ENCODE assay signal across 9 cellular contexts in genomic region chr10:117663750-117664149, GRCh38.
A peak's percentile ranks its signal among the peaks of the same experiment; 100 is the strongest.
DNase-seq lines count a peak whose midpoint lies in the region; ATAC-seq and TF ChIP-seq lines count a peak whose summit lies in the region.
"Had no signal": no experiment of that assay in that cellular context is flagged by ENCODE, and none has a peak within 500 bp of the region (broad histone marks: within the 10 kb centered on the region; RNA-seq: fewer than 3 reads in every experiment).

No MANE protein-coding gene starts in this region.

- peak; percentile 67 for DNase-seq in EH (ENCODE audit: low read depth)
- peak; percentile 97 for DNase-seq in choroid plexus epithelial cell (ENCODE audit: low read depth)
- no peak for DNase-seq in esophagus muscularis mucosa (ENCODE audit: extremely low spot score)
- no peak for DNase-seq in CD8-positive, alpha-beta memory T cell
- DNase-seq in HK-2 (ENCODE audit: unreplicated experiment): no peak

- no peak overlapping the region for H3K4me3 Mint-ChIP-seq in CD8-positive, alpha-beta memory T cell
- H3K4me3 Mint-ChIP-seq: IgD-negative memory B cell had no signal

- H3K36me3 Mint-ChIP-seq in CD8-positive, alpha-beta memory T cell: no peaks in the 10 kb centered on the region
- H3K36me3 Mint-ChIP-seq: IgD-negative memory B cell had no signal

- H3K4me1 Mint-ChIP-seq in CD8-positive, alpha-beta memory T cell: no peaks in the 10 kb centered on the region

- no peaks in the 10 kb centered on the region for H3K36me3 ChIP-seq in esophagus muscularis mucosa
- no peaks in the 10 kb centered on the region for H3K36me3 ChIP-seq in CD8-positive, alpha-beta memory T cell (ENCODE audit: insufficient read depth, low read length)

- TF ChIP-seq CTCF in choroid plexus epithelial cell (conservative IDR thresholded peaks at IDR 0.05; ENCODE audit: low read depth, low read length) (no peak), esophagus muscularis mucosa (IDR thresholded peaks at IDR 0.05) (no peak)

- POLR2A ChIA-PET in CD8-positive, alpha-beta memory T cell (lab: Charles Lee): no interaction called here

- no peaks in the 10 kb centered on the region for H3K4me1 ChIP-seq in esophagus muscularis mucosa
- no peaks in the 10 kb centered on the region for H3K4me1 ChIP-seq in CD8-positive, alpha-beta memory T cell (ENCODE audit: insufficient read depth, low read length)

- WGBS in esophagus muscularis mucosa: 15% methylated on average over 2 of the region's 2 CpGs

- no peak overlapping the region for H3K27ac ChIP-seq in esophagus muscularis mucosa (replicated peaks in 1 of 4)
- H3K27ac ChIP-seq in CD8-positive, alpha-beta memory T cell (ENCODE audit: low read depth, low read length): no peak overlapping the region

- intact Hi-C loops in esophagus muscularis mucosa (cut with DNase I): no loop called here

- H3K9me3 ChIP-seq in esophagus muscularis mucosa: no peaks in the 10 kb centered on the region
- H3K9me3 ChIP-seq in CD8-positive, alpha-beta memory T cell (ENCODE audit: low read length): no peaks in the 10 kb centered on the region

- no peak for TF ChIP-seq POLR2A in esophagus muscularis mucosa (IDR thresholded peaks at IDR 0.05; ENCODE audit: low read depth)

- H3K27me3 ChIP-seq in esophagus muscularis mucosa: no peaks in the 10 kb centered on the region
- no peaks in the 10 kb centered on the region for H3K27me3 ChIP-seq in CD8-positive, alpha-beta memory T cell (ENCODE audit: insufficient read depth, low read length, poor library complexity, severe bottlenecking)

- no peak overlapping the region for H3K27ac Mint-ChIP-seq in CD8-positive, alpha-beta memory T cell
- H3K27ac Mint-ChIP-seq: IgD-negative memory B cell had no signal

- peak; percentile 98 for ATAC-seq in GM19372 (IDR thresholded peaks at IDR 0.05; ENCODE audit: low read depth, unreplicated experiment)
- ATAC-seq in HG03196 (IDR thresholded peaks at IDR 0.05; ENCODE audit: unreplicated experiment): peak; percentile 95
- no peak for ATAC-seq in SK-N-SH treated with all-trans-retinoic acid at 6 μM for 48 hours

- no peaks in the 10 kb centered on the region for H3K9me3 Mint-ChIP-seq in CD8-positive, alpha-beta memory T cell
- H3K9me3 Mint-ChIP-seq: IgD-negative memory B cell had no signal

- TF ChIP-seq EP300 in esophagus muscularis mucosa (IDR thresholded peaks at IDR 0.05): no peak

- H3K4me3 ChIP-seq in choroid plexus epithelial cell (ENCODE audit: low read depth, low read length) (no peak overlapping the region), esophagus muscularis mucosa (no peak overlapping the region)
- H3K4me3 ChIP-seq in CD8-positive, alpha-beta memory T cell (ENCODE audit: low read length): no peak overlapping the region

- CTCF ChIA-PET in CD8-positive, alpha-beta memory T cell (lab: Charles Lee): no interaction called here

- H3K27me3 Mint-ChIP-seq in CD8-positive, alpha-beta memory T cell: peaks cover 0 to 6% of the 10 kb centered on the region in 2 donors
- H3K27me3 Mint-ChIP-seq: IgD-negative memory B cell had no signal

TF ChIP-seq in SK-N-SH treated with all-trans-retinoic acid at 6 μM for 48 hours, 23 proteins besides CTCF, POLR2A, EP300 and RAD21:
- TF ChIP-seq ISL1 (CRISPR knock-in tag; IDR thresholded peaks at IDR 0.05): no peak
- no peak for TF ChIP-seq CSRNP3 (CRISPR knock-in tag; IDR thresholded peaks at IDR 0.05)

Comparison
In these comparisons a context has a peak if more than half of its experiments do, and no peak if none do; other contexts are left out.
1. DNase-seq: peak in EH (single experiment) and choroid plexus epithelial cell (single experiment); none in esophagus muscularis mucosa (single experiment), CD8-positive, alpha-beta memory T cell (0 of 5) and HK-2 (single experiment).